ENCODE assay signal across 8 cellular contexts in genomic region chr10:132544744-132545658, GRCh38. TPM values are rescaled to one million over a fixed set of nuclear protein-coding genes. Genes with fewer than 3 reads are reported as not detected.
A peak's percentile ranks its signal among the peaks of the same experiment; 100 is the strongest.
DNase-seq lines count a peak whose midpoint lies in the region; ATAC-seq and TF ChIP-seq lines count a peak whose summit lies in the region.
"Had no signal": no experiment of that assay in that cellular context is flagged by ENCODE, and none has a peak within 500 bp of the region (broad histone marks: within the 10 kb centered on the region; RNA-seq: fewer than 3 reads in every experiment).

No MANE protein-coding gene starts in this region.

- peak; percentile 54 for DNase-seq in GM20000 (ENCODE audit: low spot score)
- peak; percentile 28 for DNase-seq in RPMI8226
- DNase-seq in esophagus muscularis mucosa (ENCODE audit: extremely low spot score), result no peak
- DNase-seq in sigmoid colon, result peak; percentile 63
- no peak for DNase-seq in amygdala (lab: John Stamatoyannopoulos, UW)
- DNase-seq in NCI-H187 treated with DMSO at 0.1 percent for 48 hours (lab: John Stamatoyannopoulos, UW), result no peak
- DNase-seq: PC-3 had no signal

- TF ChIP-seq CTCF in GM20000 (IDR thresholded peaks at IDR 0.05; ENCODE audit: extremely low read depth, missing control alignments) (no peak), esophagus muscularis mucosa (IDR thresholded peaks at IDR 0.05) (no peak), sigmoid colon (IDR thresholded peaks at IDR 0.05) (no peak)

- WGBS in esophagus muscularis mucosa, result 47% methylated on average over 27 of the region's 35 CpGs
- WGBS in sigmoid colon, 2 donors, result 69 to 80% methylated on average over 35 of the region's 35 CpGs

- no peak for ATAC-seq in HG03354 (IDR thresholded peaks at IDR 0.05; ENCODE audit: poor library complexity, severe bottlenecking, unreplicated experiment)
- ATAC-seq: PC-3 had no signal

- H3K27ac ChIP-seq in esophagus muscularis mucosa (replicated peaks in 1 of 4) (peak overlapping the region in 3 of 4 donors; percentile 28 to 96 (median 37)), sigmoid colon (peak overlapping the region in 2 of 4 donors; percentile 7 to 22)

- H3K36me3 ChIP-seq in esophagus muscularis mucosa (peaks cover 0 to 10% (median 0%) of the 10 kb centered on the region in 4 donors), sigmoid colon (no peaks in the 10 kb centered on the region)

- H3K4me1 ChIP-seq in esophagus muscularis mucosa (peaks cover 78 to 97% (median 96%) of the 10 kb centered on the region in 4 donors), sigmoid colon (peaks cover 0 to 87% (median 85%) of the 10 kb centered on the region in 4 donors)

- no peaks in the 10 kb centered on the region for H3K27me3 ChIP-seq in esophagus muscularis mucosa
- no peaks in the 10 kb centered on the region for H3K27me3 ChIP-seq in sigmoid colon

- TF ChIP-seq POLR2A in esophagus muscularis mucosa (IDR thresholded peaks at IDR 0.05; ENCODE audit: low read depth) (no peak), sigmoid colon (IDR thresholded peaks at IDR 0.05) (no peak)

- intact Hi-C loops in esophagus muscularis mucosa (cut with DNase I) (loop anchor here (5.0 kb wide), 1 partner anchor 32 kb away; no protein-coding TSS in a partner anchor), sigmoid colon (cut with DNase I) (loop anchor here (5.0 kb wide), 1 partner anchor 153 kb away; no protein-coding TSS in a partner anchor)

- H3K9me3 ChIP-seq in esophagus muscularis mucosa (no peaks in the 10 kb centered on the region), sigmoid colon (no peaks in the 10 kb centered on the region)

- H3K4me3 ChIP-seq in esophagus muscularis mucosa (peak overlapping the region; percentile 31 to 41 (median 34)), sigmoid colon (peak overlapping the region in 3 of 4 donors; percentile 5 to 29 (median 26))

- no peak for TF ChIP-seq EP300 in esophagus muscularis mucosa (IDR thresholded peaks at IDR 0.05)
- no peak for TF ChIP-seq EP300 in sigmoid colon (IDR thresholded peaks at IDR 0.05)

RNA-seq across cellular contexts. Expression of gene INPP5A, which starts 7.4 kb away (rescaled TPM):
- total RNA-seq in esophagus muscularis mucosa (100 to 1,000 TPM; 234 to 301 (median 245) TPM), sigmoid colon (100 to 1,000 TPM; 100 to 132 (median 112) TPM)
- polyA plus RNA-seq in sigmoid colon, result 10 to 100 TPM; 17.6 to 21.0 (median 20.3) TPM

Comparison
In these comparisons a context has a peak if more than half of its experiments do, and no peak if none do; other contexts are left out.
1. DNase-seq: peak in GM20000 (single experiment), RPMI8226 (single experiment) and sigmoid colon (single experiment); none in esophagus muscularis mucosa (single experiment), amygdala (0 of 56) and NCI-H187 treated with DMSO at 0.1 percent for 48 hours (single experiment).